ENCODE assay signal across 12 cellular contexts in the genomic region with DNA sequence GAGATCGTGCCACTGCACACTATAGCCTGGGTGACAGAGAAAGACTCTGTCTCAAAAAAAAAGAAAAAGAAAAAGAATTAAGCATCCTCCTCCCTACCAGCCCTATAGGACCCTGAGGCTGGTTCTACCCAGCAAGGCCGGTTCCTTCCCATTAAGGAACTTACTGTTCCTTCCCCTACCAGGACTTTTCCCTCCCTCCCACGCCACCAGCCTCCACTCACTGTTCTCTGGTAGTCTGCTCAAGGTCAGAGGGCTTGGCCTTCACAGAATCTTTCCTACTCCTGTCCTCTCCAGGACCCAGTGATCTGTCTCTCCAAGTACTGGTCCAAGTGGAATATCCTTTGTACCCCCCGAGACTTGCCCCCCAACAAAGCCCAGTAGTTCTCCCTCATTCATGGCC. TPM values are rescaled to one million over a fixed set of nuclear protein-coding genes. Genes with fewer than 3 reads are reported as not detected.
A peak's percentile ranks its signal among the peaks of the same experiment; 100 is the strongest.
DNase-seq lines count a peak whose midpoint lies in the region; ATAC-seq and TF ChIP-seq lines count a peak whose summit lies in the region.
"Had no signal": no experiment of that assay in that cellular context is flagged by ENCODE, and none has a peak within 500 bp of the region (broad histone marks: within the 10 kb centered on the region; RNA-seq: fewer than 3 reads in every experiment).

No MANE protein-coding gene starts in this region.

- POLR2A ChIA-PET in A673 (lab: Charles Lee; ENCODE audit: low non-redundant PET) = no interaction called here

- DNase-seq in A673 (ENCODE audit: low spot score) = no peak
- DNase-seq in activated naive CD8-positive, alpha-beta T cell treated with anti-CD3 and anti-CD28 coated beads for 36 hours = no peak
- DNase-seq in stimulated activated CD4-positive, alpha-beta T cell treated with anti-CD3 and anti-CD28 coated beads, Interleukin-4, amount 100 ng/mL, for 24 hours = no peak
- DNase-seq in uterus = no peak
- DNase-seq in NCI-H774 (lab: John Stamatoyannopoulos, UW) = no peak
- DNase-seq: GOT3, KBM-7, left ventricle myocardium superior, NCI-H2029 treated with DMSO at 0.1 percent for 48 hours had no signal

- peak overlapping the region; percentile 66 for H3K4me3 ChIP-seq in A673 (ENCODE audit: low read depth, low read length, poor library complexity, severe bottlenecking)
- peak overlapping the region; percentile 99 for H3K4me3 ChIP-seq in DOHH2 (ENCODE audit: low read length)
- peak overlapping the region; percentile 60 for H3K4me3 ChIP-seq in mesodermal cell (ENCODE audit: extremely low read depth, insufficient read depth, low read length, poor library complexity, severe bottlenecking)
- no peak overlapping the region for H3K4me3 ChIP-seq in uterus

- intact Hi-C loops in A673 (cut with micrococcal nuclease; ENCODE audit: unreplicated experiment) (no loop called here), uterus (cut with DNase I; ENCODE audit: low total_unique reads) (no loop called here)

- H3K27me3 Mint-ChIP-seq in activated naive CD8-positive, alpha-beta T cell treated with anti-CD3 and anti-CD28 coated beads for 36 hours = no peaks in the 10 kb centered on the region

- H3K9me2 ChIP-seq in DOHH2 (replicated peaks; ENCODE audit: control insufficient read depth, low read length) = no peaks in the 10 kb centered on the region; the same call in 1 of the 2 replicates

- peaks cover 17% of the 10 kb centered on the region for H3K36me3 ChIP-seq in A673 (ENCODE audit: insufficient read depth, low read length, poor library complexity, severe bottlenecking)
- H3K36me3 ChIP-seq in DOHH2 (ENCODE audit: control insufficient read depth, low read length) = peaks cover 43% of the 10 kb centered on the region
- H3K36me3 ChIP-seq in mesodermal cell (ENCODE audit: control insufficient read depth, insufficient read depth, low read length) = peaks cover 29% of the 10 kb centered on the region
- no peaks in the 10 kb centered on the region for H3K36me3 ChIP-seq in uterus

- H3K27ac ChIP-seq in A673 (ENCODE audit: low read depth, low read length, poor library complexity, severe bottlenecking) (no peak overlapping the region), DOHH2 (ENCODE audit: low read depth, low read length) (no peak overlapping the region), mesodermal cell (ENCODE audit: low read depth, low read length, severe bottlenecking) (no peak overlapping the region), uterus (no peak overlapping the region)

- no peaks in the 10 kb centered on the region for H3K9me3 Mint-ChIP-seq in activated naive CD8-positive, alpha-beta T cell treated with anti-CD3 and anti-CD28 coated beads for 36 hours

- H3F3A ChIP-seq in DOHH2 (ENCODE audit: control insufficient read depth, insufficient read depth) = no peaks in the 10 kb centered on the region

- no peak for TF ChIP-seq CTCF in A673 (conservative IDR thresholded peaks at IDR 0.05; ENCODE audit: low read depth, low read length)
- TF ChIP-seq CTCF in DOHH2 (IDR thresholded peaks at IDR 0.05; ENCODE audit: low read depth, low read length, poor library complexity, severe bottlenecking) = no peak
- no peak for TF ChIP-seq CTCF in uterus (IDR thresholded peaks at IDR 0.05)

- no peaks in the 10 kb centered on the region for H4K20me1 ChIP-seq in DOHH2 (ENCODE audit: control insufficient read depth, insufficient read depth, low read depth, low read length)

- no peak for ATAC-seq in HG03520 (IDR thresholded peaks at IDR 0.05; ENCODE audit: unreplicated experiment)
- ATAC-seq: left ventricle myocardium superior had no signal

- no peaks in the 10 kb centered on the region for H3K9me3 ChIP-seq in A673 (ENCODE audit: low read depth, low read length, poor library complexity, severe bottlenecking)
- H3K9me3 ChIP-seq in DOHH2 (ENCODE audit: control insufficient read depth, insufficient read depth, low read length) = no peaks in the 10 kb centered on the region
- no peaks in the 10 kb centered on the region for H3K9me3 ChIP-seq in mesodermal cell (ENCODE audit: control insufficient read depth, low read length)
- H3K9me3 ChIP-seq in uterus = no peaks in the 10 kb centered on the region

- no TSS peak for BruUV-seq in A673 (replicated peaks; lab: Mats Ljungman, UMichigan)

- CTCF ChIA-PET in A673 (lab: Charles Lee) = no interaction called here

- H3K36me3 Mint-ChIP-seq in activated naive CD8-positive, alpha-beta T cell treated with anti-CD3 and anti-CD28 coated beads for 36 hours = peaks cover 37% of the 10 kb centered on the region

- H3K27me3 ChIP-seq in A673 (replicated peaks; ENCODE audit: insufficient read depth, low read depth, low read length, poor library complexity) = no peaks in the 10 kb centered on the region
- no peaks in the 10 kb centered on the region for H3K27me3 ChIP-seq in DOHH2 (ENCODE audit: control insufficient read depth, low read length)
- H3K27me3 ChIP-seq in uterus = no peaks in the 10 kb centered on the region

- peaks cover 20% of the 10 kb centered on the region for H3K79me2 ChIP-seq in DOHH2 (ENCODE audit: control insufficient read depth, low read length)

- H3K4me1 ChIP-seq in A673 (ENCODE audit: insufficient read depth, low read length, poor library complexity, severe bottlenecking) (no peaks in the 10 kb centered on the region), DOHH2 (ENCODE audit: control insufficient read depth, low read length) (peaks cover 21% of the 10 kb centered on the region), mesodermal cell (ENCODE audit: control insufficient read depth, insufficient read depth, low read length, poor library complexity, severe bottlenecking) (peaks cover 3% of the 10 kb centered on the region), uterus (no peaks in the 10 kb centered on the region)

- peak overlapping the region; percentile 99 for H3K27ac Mint-ChIP-seq in activated naive CD8-positive, alpha-beta T cell treated with anti-CD3 and anti-CD28 coated beads for 36 hours

- peak overlapping the region; percentile 80 for H3K4me2 ChIP-seq in DOHH2 (ENCODE audit: low read length)

- no peak for TF ChIP-seq POLR2A in uterus (IDR thresholded peaks at IDR 0.05)

- H3K4me3 Mint-ChIP-seq in activated naive CD8-positive, alpha-beta T cell treated with anti-CD3 and anti-CD28 coated beads for 36 hours = peak overlapping the region; percentile 99

- H3K4me1 Mint-ChIP-seq in activated naive CD8-positive, alpha-beta T cell treated with anti-CD3 and anti-CD28 coated beads for 36 hours = peaks cover 26% of the 10 kb centered on the region

- WGBS in mesodermal cell (ENCODE audit: insufficient coverage in 2 of 2), 2 experiments = 83% methylated on average over 1 of the region's 4 CpGs; no CpG with 5 or more reads in 1 of the 2 experiments

RNA-seq across cellular contexts. Expression of gene GRIPAP1, which starts 1.4 kb away (rescaled TPM):
- total RNA-seq in A673 (2021) = 64.0 and 65.6 TPM in 2 replicates
- total RNA-seq in activated naive CD8-positive, alpha-beta T cell treated with anti-CD3 and anti-CD28 coated beads for 36 hours = 10 to 100 TPM; 53.7 to 54.3 TPM
- 29.5 TPM for polyA plus RNA-seq in mesodermal cell (2013, experiment 1 of 2)
- 27.6 TPM for polyA plus RNA-seq in mesodermal cell (2013, experiment 2 of 2)
- total RNA-seq in uterus = 10 to 100 TPM; 15.4 to 57.6 (median 22.0) TPM

RNA-seq across cellular contexts. Expression of gene KCND1, which starts 29.0 kb away (rescaled TPM):
- total RNA-seq in A673 (2021) = 3.6 and 4.3 TPM in 2 replicates
- total RNA-seq in activated naive CD8-positive, alpha-beta T cell treated with anti-CD3 and anti-CD28 coated beads for 36 hours = 1 to 10 TPM; 1.2 to 1.3 TPM
- polyA plus RNA-seq in mesodermal cell (2013, experiment 1 of 2) = 5.7 TPM
- 4.8 TPM for polyA plus RNA-seq in mesodermal cell (2013, experiment 2 of 2)
- 1 to 10 TPM in 2 of 4 donors, under 1 TPM in 1, not detected in 1; 0.29 to 4.6 (median 3.2) TPM for total RNA-seq in uterus

RNA-seq across cellular contexts. Expression of gene TFE3, which starts 42.5 kb away (rescaled TPM):
- 49.5 and 56.8 TPM in 2 replicates for total RNA-seq in A673 (2021)
- 10 to 100 TPM; 21.0 to 23.3 TPM for total RNA-seq in activated naive CD8-positive, alpha-beta T cell treated with anti-CD3 and anti-CD28 coated beads for 36 hours
- 33.5 TPM for polyA plus RNA-seq in mesodermal cell (2013, experiment 1 of 2)
- polyA plus RNA-seq in mesodermal cell (2013, experiment 2 of 2) = 29.4 TPM
- 10 to 100 TPM; 16.7 to 75.0 (median 38.7) TPM for total RNA-seq in uterus

RNA-seq across cellular contexts. Expression of gene OTUD5, which starts 43.2 kb away (rescaled TPM):
- total RNA-seq in A673 (2021) (58.0 and 67.5 TPM in 2 replicates), uterus (10 to 100 TPM in 3 of 4 donors, 1 to 10 TPM in 1; 8.5 to 58.7 (median 21.8) TPM)
- total RNA-seq in activated naive CD8-positive, alpha-beta T cell treated with anti-CD3 and anti-CD28 coated beads for 36 hours = 10 to 100 TPM; 57.3 to 59.5 TPM
- 52.1 TPM for polyA plus RNA-seq in mesodermal cell (2013, experiment 1 of 2)
- 48.0 TPM for polyA plus RNA-seq in mesodermal cell (2013, experiment 2 of 2)

RNA-seq across cellular contexts. Expression of gene CCDC120, which starts 58.2 kb away (rescaled TPM):
- total RNA-seq in A673 (2021) (11.9 and 13.0 TPM in 2 replicates), uterus (10 to 100 TPM in 1 of 4 donors, 1 to 10 TPM in 3; 2.0 to 12.0 (median 4.2) TPM)
- total RNA-seq in activated naive CD8-positive, alpha-beta T cell treated with anti-CD3 and anti-CD28 coated beads for 36 hours = 1 to 10 TPM; 3.7 to 4.3 TPM
- polyA plus RNA-seq in mesodermal cell (2013, experiment 1 of 2) = 7.3 TPM
- 6.2 TPM for polyA plus RNA-seq in mesodermal cell (2013, experiment 2 of 2)

Comparison
In these comparisons a context has a peak if more than half of its experiments do, and no peak if none do; other contexts are left out.
1. H3K4me3 ChIP-seq: peak in A673 (single experiment), DOHH2 (single experiment) and mesodermal cell (single experiment); none in uterus (0 of 2).